In the genomic region with DNA sequence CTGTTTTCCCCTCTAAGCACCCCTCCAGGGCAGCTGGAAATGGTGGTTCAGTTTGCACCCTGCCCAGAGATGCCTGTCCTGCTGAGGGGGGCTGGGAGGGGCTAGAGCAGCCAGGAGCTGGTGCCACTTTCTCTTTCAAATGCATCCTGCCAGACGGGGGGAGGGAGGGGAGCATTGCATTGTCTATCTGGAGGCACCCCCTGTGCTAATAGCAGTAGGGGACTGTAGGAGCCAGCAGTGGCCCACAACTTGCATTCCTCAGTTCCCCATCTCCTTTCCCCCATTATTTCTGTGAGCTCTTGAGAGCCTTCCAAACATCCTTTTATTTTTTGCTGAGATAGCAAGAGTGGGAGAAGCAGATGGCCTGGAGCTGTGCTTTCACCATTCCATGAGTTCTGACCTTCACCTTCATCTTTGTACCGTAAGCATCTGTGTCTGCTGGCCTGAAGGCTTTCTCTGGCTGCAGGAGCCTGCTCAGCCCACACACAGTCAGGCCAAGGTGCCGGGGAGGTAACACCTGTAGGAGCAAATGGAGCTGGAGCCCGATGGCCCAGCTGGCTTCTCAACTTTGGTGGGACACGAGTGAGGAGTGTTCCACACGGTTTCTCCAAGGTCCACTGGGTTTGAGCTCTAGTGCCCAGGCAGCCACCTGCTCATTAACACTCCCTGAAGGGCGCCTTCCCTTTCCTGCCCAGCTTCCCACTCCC, we compare ENCODE assay signal across 1 cellular context.
TF ChIP-seq lines count a peak whose summit lies in the region.

No MANE protein-coding gene starts in this region.

TF ChIP-seq in HepG2, 621 proteins besides CTCF, POLR2A, EP300 and RAD21:
- TF ChIP-seq MZF1 (CRISPR knock-in tag; IDR thresholded peaks at IDR 0.05; ENCODE audit: borderline replicate concordance): no peak
- no peak for TF ChIP-seq ZSCAN30 (CRISPR knock-in tag; IDR thresholded peaks at IDR 0.05)
- peak; percentile 53; the same call in 1 of the 2 replicates for TF ChIP-seq MAFF (IDR thresholded peaks at IDR 0.05; ENCODE audit: low read depth, low read length)
- no peak for TF ChIP-seq RXRB (CRISPR knock-in tag; IDR thresholded peaks at IDR 0.05; ENCODE audit: borderline replicate concordance)
- no peak for TF ChIP-seq ZNF883 (CRISPR knock-in tag; IDR thresholded peaks at IDR 0.05; ENCODE audit: not compliant biosample characterization)
- no peak for TF ChIP-seq CAMTA2 (CRISPR knock-in tag; IDR thresholded peaks at IDR 0.05; ENCODE audit: borderline replicate concordance)
- no peak for TF ChIP-seq HOXD1 (CRISPR knock-in tag; IDR thresholded peaks at IDR 0.05)
- TF ChIP-seq KLF12 (CRISPR knock-in tag; IDR thresholded peaks at IDR 0.05; ENCODE audit: borderline replicate concordance): no peak
- no peak for TF ChIP-seq ZNF24 (IDR thresholded peaks at IDR 0.05)
- no peak for TF ChIP-seq PLRG1 (conservative IDR thresholded peaks at IDR 0.05)
- peak; percentile 61 to 69 for TF ChIP-seq MAFK (conservative IDR thresholded peaks at IDR 0.05 in 1 of 2, IDR thresholded peaks at IDR 0.05 in 1 of 2; ENCODE audit: low read length in 2 of 2)
- TF ChIP-seq, protein P1, sequence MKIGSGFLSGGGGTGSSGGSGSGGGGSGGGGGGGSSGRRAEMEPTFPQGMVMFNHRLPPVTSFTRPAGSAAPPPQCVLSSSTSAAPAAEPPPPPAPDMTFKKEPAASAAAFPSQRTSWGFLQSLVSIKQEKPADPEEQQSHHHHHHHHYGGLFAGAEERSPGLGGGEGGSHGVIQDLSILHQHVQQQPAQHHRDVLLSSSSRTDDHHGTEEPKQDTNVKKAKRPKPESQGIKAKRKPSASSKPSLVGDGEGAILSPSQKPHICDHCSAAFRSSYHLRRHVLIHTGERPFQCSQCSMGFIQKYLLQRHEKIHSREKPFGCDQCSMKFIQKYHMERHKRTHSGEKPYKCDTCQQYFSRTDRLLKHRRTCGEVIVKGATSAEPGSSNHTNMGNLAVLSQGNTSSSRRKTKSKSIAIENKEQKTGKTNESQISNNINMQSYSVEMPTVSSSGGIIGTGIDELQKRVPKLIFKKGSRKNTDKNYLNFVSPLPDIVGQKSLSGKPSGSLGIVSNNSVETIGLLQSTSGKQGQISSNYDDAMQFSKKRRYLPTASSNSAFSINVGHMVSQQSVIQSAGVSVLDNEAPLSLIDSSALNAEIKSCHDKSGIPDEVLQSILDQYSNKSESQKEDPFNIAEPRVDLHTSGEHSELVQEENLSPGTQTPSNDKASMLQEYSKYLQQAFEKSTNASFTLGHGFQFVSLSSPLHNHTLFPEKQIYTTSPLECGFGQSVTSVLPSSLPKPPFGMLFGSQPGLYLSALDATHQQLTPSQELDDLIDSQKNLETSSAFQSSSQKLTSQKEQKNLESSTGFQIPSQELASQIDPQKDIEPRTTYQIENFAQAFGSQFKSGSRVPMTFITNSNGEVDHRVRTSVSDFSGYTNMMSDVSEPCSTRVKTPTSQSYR (CRISPR knock-in tag; IDR thresholded peaks at IDR 0.05; ENCODE audit: borderline replicate concordance): no peak
- no peak for TF ChIP-seq ZNF878 (CRISPR knock-in tag; IDR thresholded peaks at IDR 0.05)
- no peak for TF ChIP-seq PAWR (CRISPR knock-in tag; IDR thresholded peaks at IDR 0.05; ENCODE audit: borderline replicate concordance)
- TF ChIP-seq ZNF460 (CRISPR knock-in tag; IDR thresholded peaks at IDR 0.05; ENCODE audit: borderline replicate concordance): no peak
- TF ChIP-seq TGIF2 (CRISPR knock-in tag; IDR thresholded peaks at IDR 0.05): no peak
- TF ChIP-seq, protein P2, sequence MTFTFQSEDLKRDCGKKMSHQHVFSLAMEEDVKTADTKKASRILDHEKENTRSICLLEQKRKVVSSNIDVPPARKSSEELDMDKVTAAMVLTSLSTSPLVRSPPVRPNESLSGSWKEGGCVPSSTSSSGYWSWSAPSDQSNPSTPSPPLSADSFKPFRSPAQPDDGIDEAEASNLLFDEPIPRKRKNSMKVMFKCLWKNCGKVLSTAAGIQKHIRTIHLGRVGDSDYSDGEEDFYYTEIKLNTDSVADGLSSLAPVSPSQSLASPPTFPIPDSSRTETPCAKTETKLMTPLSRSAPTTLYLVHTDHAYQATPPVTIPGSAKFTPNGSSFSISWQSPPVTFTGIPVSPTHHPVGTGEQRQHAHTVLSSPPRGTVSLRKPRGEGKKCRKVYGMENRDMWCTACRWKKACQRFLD (CRISPR knock-in tag; IDR thresholded peaks at IDR 0.05; ENCODE audit: borderline replicate concordance): no peak
